Comparison of ENCODE assay signal across 1 cellular context in the genomic region with DNA sequence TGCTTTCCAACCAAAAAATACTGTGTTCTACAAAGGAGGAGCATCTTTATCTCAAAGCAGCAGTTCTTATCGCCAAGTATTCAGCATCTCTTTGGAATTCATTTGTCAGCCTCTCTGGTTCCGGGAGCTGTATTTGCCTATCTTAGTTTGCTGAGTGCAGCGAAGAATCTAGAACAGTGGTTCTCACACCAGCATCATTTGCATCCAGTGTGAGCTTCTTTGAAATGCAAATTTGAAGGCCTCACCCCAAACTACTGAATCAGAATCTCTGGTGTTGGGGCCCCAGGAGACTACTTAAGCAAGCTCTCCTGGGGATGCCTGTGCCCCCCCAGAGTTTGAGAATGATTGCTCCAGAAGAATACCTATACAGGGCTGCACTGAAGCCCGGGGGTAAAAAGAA.
TF ChIP-seq lines count a peak whose summit lies in the region.

No MANE protein-coding gene starts in this region.

TF ChIP-seq in A549, 52 proteins besides CTCF, POLR2A, EP300 and RAD21 (continued from another document):
- TF ChIP-seq, protein P1, sequence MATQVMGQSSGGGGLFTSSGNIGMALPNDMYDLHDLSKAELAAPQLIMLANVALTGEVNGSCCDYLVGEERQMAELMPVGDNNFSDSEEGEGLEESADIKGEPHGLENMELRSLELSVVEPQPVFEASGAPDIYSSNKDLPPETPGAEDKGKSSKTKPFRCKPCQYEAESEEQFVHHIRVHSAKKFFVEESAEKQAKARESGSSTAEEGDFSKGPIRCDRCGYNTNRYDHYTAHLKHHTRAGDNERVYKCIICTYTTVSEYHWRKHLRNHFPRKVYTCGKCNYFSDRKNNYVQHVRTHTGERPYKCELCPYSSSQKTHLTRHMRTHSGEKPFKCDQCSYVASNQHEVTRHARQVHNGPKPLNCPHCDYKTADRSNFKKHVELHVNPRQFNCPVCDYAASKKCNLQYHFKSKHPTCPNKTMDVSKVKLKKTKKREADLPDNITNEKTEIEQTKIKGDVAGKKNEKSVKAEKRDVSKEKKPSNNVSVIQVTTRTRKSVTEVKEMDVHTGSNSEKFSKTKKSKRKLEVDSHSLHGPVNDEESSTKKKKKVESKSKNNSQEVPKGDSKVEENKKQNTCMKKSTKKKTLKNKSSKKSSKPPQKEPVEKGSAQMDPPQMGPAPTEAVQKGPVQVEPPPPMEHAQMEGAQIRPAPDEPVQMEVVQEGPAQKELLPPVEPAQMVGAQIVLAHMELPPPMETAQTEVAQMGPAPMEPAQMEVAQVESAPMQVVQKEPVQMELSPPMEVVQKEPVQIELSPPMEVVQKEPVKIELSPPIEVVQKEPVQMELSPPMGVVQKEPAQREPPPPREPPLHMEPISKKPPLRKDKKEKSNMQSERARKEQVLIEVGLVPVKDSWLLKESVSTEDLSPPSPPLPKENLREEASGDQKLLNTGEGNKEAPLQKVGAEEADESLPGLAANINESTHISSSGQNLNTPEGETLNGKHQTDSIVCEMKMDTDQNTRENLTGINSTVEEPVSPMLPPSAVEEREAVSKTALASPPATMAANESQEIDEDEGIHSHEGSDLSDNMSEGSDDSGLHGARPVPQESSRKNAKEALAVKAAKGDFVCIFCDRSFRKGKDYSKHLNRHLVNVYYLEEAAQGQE (IDR thresholded peaks at IDR 0.05): no peak
- TF ChIP-seq, protein P2, sequence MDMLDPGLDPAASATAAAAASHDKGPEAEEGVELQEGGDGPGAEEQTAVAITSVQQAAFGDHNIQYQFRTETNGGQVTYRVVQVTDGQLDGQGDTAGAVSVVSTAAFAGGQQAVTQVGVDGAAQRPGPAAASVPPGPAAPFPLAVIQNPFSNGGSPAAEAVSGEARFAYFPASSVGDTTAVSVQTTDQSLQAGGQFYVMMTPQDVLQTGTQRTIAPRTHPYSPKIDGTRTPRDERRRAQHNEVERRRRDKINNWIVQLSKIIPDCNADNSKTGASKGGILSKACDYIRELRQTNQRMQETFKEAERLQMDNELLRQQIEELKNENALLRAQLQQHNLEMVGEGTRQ (IDR thresholded peaks at IDR 0.05): no peak
- TF ChIP-seq KDM5A (IDR thresholded peaks at IDR 0.05) (no peak), POLR2AphosphoS2 (conservative IDR thresholded peaks at IDR 0.05; ENCODE audit: low read length) (no peak), RARB (CRISPR knock-in tag; IDR thresholded peaks at IDR 0.05) (no peak), MYC (IDR thresholded peaks at IDR 0.05; ENCODE audit: borderline replicate concordance, low read length) (no peak), FOSL2 (IDR thresholded peaks at IDR 0.05) (no peak), FOSL2 (CRISPR knock-in tag; IDR thresholded peaks at IDR 0.05) (no peak)
